ENCODE assay signal across 10 cellular contexts in the genomic region with DNA sequence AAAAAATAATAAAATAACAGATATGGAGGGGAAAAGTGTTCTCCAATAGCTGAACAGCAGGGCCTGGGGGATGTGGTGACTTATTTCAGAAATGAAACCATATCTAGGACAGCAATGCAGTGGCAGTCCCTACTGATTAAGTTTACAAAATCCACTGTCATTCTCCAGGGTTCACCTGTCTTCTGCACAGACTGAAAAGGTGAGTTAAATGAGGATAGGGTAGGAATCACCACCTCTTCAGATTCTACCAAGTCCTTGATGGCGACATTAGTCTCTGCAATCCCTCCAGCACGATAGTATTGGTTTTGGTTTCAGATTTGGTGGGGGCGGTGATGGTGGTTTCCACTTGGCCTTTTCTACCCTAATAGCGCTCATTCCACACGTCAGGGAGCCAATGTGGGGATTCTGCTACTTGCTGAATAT. TPM values are rescaled to one million over a fixed set of nuclear protein-coding genes. Genes with fewer than 3 reads are reported as not detected.
DNase-seq lines count a peak whose midpoint lies in the region; ATAC-seq lines count a peak whose summit lies in the region.
"Had no signal": no experiment of that assay in that cellular context is flagged by ENCODE, and none has a peak within 500 bp of the region (broad histone marks: within the 10 kb centered on the region; RNA-seq: fewer than 3 reads in every experiment).

No MANE protein-coding gene starts in this region.

- ATAC-seq in GM18873 (IDR thresholded peaks at IDR 0.05; ENCODE audit: low FRiP score, unreplicated experiment) (peak; percentile 84), GM21528 (IDR thresholded peaks at IDR 0.05; ENCODE audit: low FRiP score, unreplicated experiment) (peak; percentile 96), HG03378 (IDR thresholded peaks at IDR 0.05; ENCODE audit: unreplicated experiment) (peak; percentile 90)

- DNase-seq in mesenteric fat pad (ENCODE audit: low spot score) (peak; percentile 12), midbrain (lab: John Stamatoyannopoulos, UW) (no peak), HuH-7.5 (ENCODE audit: low spot score) (no peak), amniotic stem cell (lab: John Stamatoyannopoulos, UW) (no peak), SW480 (ENCODE audit: low spot score) (no peak)
- DNase-seq: NCI-H1417, T-helper 9 cell had no signal

RNA-seq across cellular contexts. Expression of a gene that starts 32.3 kb away (rescaled TPM):
- total RNA-seq in mesenteric fat pad: 526 TPM

RNA-seq across cellular contexts. Expression of a gene that starts 46.3 kb away (rescaled TPM):
- total RNA-seq in mesenteric fat pad: not detected
